ENCODE assay signal across 2 cellular contexts in the genomic region with DNA sequence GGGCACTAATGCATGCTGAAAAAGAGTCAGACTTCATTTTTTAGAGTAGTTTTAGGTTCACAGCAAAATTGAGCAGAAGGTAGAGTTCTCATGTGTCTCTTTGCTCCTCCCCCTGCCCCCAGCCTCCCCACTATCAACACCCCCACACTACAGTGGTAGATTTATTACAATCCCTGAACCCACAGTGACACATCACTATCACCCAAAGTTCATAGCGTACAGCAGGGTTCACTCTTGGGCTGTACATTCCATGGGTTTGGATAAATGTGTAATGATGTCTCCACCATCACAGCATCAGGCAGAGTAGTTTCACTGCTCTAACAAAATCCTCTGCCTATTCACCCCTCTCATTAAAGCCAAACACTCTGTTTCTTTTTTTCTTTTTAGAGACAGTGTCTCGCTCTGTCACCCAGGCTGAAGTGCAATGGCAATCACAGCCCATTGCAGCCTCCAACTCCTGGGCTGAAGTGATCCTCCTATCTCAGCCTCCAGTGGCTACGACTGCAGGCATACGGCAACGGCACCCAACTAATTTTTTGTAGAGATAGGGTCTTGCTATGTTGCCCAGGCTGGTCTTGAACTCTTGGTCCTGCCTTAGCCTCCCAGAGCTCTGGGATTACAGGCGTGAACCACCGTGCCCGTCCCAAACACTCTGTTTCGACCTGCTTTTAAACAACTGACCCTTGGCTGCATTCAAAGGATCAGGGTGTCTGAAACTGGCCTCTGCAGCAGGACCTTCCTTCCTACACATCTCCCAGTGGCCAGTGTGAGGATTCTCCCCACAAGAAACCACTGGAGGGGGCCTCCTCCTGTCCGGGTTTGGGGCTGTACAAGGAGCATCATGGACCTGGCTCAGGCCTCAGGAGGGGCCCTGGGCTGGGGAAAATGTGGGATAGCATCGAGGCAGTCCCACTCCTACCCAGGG.
TF ChIP-seq lines count a peak whose summit lies in the region.

No MANE protein-coding gene starts in this region.

TF ChIP-seq in A549, 52 proteins besides CTCF, POLR2A, EP300 and RAD21:
- TF ChIP-seq TFCP2L1 (CRISPR knock-in tag; IDR thresholded peaks at IDR 0.05) (no peak), ZNF302 (CRISPR knock-in tag; IDR thresholded peaks at IDR 0.05) (no peak), HOXA7 (CRISPR knock-in tag; IDR thresholded peaks at IDR 0.05) (no peak), JUNB (IDR thresholded peaks at IDR 0.05) (no peak), RFX5 (IDR thresholded peaks at IDR 0.05) (no peak)
- TF ChIP-seq, protein P1, sequence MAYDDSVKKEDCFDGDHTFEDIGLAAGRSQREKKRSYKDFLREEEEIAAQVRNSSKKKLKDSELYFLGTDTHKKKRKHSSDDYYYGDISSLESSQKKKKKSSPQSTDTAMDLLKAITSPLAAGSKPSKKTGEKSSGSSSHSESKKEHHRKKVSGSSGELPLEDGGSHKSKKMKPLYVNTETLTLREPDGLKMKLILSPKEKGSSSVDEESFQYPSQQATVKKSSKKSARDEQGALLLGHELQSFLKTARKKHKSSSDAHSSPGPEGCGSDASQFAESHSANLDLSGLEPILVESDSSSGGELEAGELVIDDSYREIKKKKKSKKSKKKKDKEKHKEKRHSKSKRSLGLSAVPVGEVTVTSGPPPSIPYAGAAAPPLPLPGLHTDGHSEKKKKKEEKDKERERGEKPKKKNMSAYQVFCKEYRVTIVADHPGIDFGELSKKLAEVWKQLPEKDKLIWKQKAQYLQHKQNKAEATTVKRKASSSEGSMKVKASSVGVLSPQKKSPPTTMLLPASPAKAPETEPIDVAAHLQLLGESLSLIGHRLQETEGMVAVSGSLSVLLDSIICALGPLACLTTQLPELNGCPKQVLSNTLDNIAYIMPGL (CRISPR knock-in tag; IDR thresholded peaks at IDR 0.05; ENCODE audit: borderline replicate concordance): no peak
- TF ChIP-seq, protein P2, sequence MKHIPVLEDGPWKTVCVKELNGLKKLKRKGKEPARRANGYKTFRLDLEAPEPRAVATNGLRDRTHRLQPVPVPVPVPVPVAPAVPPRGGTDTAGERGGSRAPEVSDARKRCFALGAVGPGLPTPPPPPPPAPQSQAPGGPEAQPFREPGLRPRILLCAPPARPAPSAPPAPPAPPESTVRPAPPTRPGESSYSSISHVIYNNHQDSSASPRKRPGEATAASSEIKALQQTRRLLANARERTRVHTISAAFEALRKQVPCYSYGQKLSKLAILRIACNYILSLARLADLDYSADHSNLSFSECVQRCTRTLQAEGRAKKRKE (CRISPR knock-in tag; IDR thresholded peaks at IDR 0.05; ENCODE audit: low read depth): no peak

TF ChIP-seq in H1, 55 proteins besides CTCF, POLR2A, EP300 and RAD21:
- TF ChIP-seq KDM1A (IDR thresholded peaks at IDR 0.05; ENCODE audit: borderline replicate concordance, low read length) (0 out of 2 replicates have a peak, but pooled peaks have one; percentile 38), BACH1 (IDR thresholded peaks at IDR 0.05; ENCODE audit: low read length) (no peak)
